Comparison of ENCODE assay signal across 28 cellular contexts in the genomic region with DNA sequence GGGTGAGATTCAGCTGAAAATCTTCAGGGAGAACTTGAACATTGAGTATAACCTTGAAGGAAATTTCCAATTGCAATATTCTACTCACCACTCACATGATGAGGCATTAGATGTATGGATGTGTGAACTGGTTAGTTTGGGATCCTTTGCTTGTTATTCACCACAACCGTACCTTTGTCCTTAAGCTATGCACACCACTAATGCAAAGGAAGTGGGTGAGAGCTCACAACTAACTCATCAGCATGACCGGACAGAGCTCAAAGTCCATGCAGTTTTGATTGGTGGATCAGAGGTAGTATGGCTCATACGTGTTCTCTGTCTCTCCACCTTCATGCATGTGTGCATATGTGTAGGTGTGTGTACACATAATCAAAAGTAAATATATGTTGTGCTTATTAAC. TPM values are rescaled to one million over a fixed set of nuclear protein-coding genes. Genes with fewer than 3 reads are reported as not detected.
"Had no signal": no experiment of that assay in that cellular context is flagged by ENCODE, and none has a peak within 500 bp of the region (broad histone marks: within the 10 kb centered on the region; RNA-seq: fewer than 3 reads in every experiment).

No MANE protein-coding gene starts in this region.

- H3K27ac ChIP-seq: left ventricle myocardium inferior, ovary, right atrium auricular region, right lobe of liver, suprapubic skin, thoracic aorta, tibial artery, vagina had no signal

- H3K4me1 ChIP-seq: left ventricle myocardium inferior, right atrium auricular region, right lobe of liver, suprapubic skin, tibial artery, vagina had no signal

- H3K9me3 ChIP-seq: left ventricle myocardium inferior, ovary, right atrium auricular region, right lobe of liver, suprapubic skin, thoracic aorta, tibial artery, vagina had no signal

- H3K27me3 ChIP-seq: ovary, right atrium auricular region, right lobe of liver, suprapubic skin, tibial artery, vagina had no signal

- H3K4me3 ChIP-seq: left ventricle myocardium inferior, lung, ovary, right atrium auricular region, right lobe of liver, suprapubic skin, thoracic aorta, tibial artery, vagina had no signal

- FAIRE-seq: keratinocyte had no signal

- DNase-seq: hippocampal formation; left ventricle myocardium inferior; mesendoderm; naive thymus-derived CD4-positive, alpha-beta T cell; ovary; right lobe of liver; stimulated activated CD4-positive, alpha-beta T cell treated with anti-CD3 and anti-CD28 coated beads, Interleukin-12 subunit alpha, Interleukin-12 subunit beta, amount 100 ng/mL, for 4 hours; stimulated activated CD4-positive, alpha-beta T cell treated with anti-CD3 and anti-CD28 coated beads, Interleukin-15, amount 100 ng/mL, for 24 hours; stimulated activated CD4-positive, alpha-beta T cell treated with anti-CD3 and anti-CD28 coated beads, Interleukin-2, amount 100 ng/mL, for 24 hours; stimulated activated CD4-positive, alpha-beta T cell treated with anti-CD3 and anti-CD28 coated beads, Interleukin-4, amount 100 ng/mL, for 1 hour; stimulated activated naive B cell treated with anti-CD40 and anti-IgM and Interleukin-4, amounts not matched to agents 10 μg/mL and 1 μg/mL and 100 μg/mL, for 72 hours; tibial artery had no signal

- ATAC-seq: naive thymus-derived CD4-positive, alpha-beta T cell; natural killer cell treated with Interleukin-12 subunit alpha and Interleukin-12 subunit beta and Interleukin-15 and Interleukin-18, amount 100 ng/mL, for 72 hours; right lobe of liver; stimulated activated naive B cell treated with anti-CD40 and anti-IgM and Interleukin-4, amounts not matched to agents 10 μg/mL and 1 μg/mL and 100 μg/mL, for 72 hours had no signal

- H3K36me3 ChIP-seq: left ventricle myocardium inferior, ovary, right atrium auricular region, right lobe of liver, suprapubic skin, thoracic aorta, tibial artery, vagina had no signal

RNA-seq across cellular contexts. Expression of gene MROH9, which starts 43.5 kb away (rescaled TPM):
- total RNA-seq: left ventricle myocardium inferior; lower leg skin; mesothelial cell of epicardium; naive thymus-derived CD4-positive, alpha-beta T cell; natural killer cell treated with Interleukin-12 subunit alpha and Interleukin-12 subunit beta and Interleukin-15 and Interleukin-18, amount 100 ng/mL, for 72 hours; progenitor cell of endocrine pancreas; pulmonary artery endothelial cell; renal cortical epithelial cell; right atrium auricular region; right lobe of liver; skeletal muscle tissue; subcutaneous adipose tissue; suprapubic skin; thoracic aorta; ureter; vagina had no signal
- polyA plus RNA-seq: naive thymus-derived CD4-positive, alpha-beta T cell; neural cell; ovary had no signal
